ENCODE assay signal across 17 cellular contexts in the genomic region with DNA sequence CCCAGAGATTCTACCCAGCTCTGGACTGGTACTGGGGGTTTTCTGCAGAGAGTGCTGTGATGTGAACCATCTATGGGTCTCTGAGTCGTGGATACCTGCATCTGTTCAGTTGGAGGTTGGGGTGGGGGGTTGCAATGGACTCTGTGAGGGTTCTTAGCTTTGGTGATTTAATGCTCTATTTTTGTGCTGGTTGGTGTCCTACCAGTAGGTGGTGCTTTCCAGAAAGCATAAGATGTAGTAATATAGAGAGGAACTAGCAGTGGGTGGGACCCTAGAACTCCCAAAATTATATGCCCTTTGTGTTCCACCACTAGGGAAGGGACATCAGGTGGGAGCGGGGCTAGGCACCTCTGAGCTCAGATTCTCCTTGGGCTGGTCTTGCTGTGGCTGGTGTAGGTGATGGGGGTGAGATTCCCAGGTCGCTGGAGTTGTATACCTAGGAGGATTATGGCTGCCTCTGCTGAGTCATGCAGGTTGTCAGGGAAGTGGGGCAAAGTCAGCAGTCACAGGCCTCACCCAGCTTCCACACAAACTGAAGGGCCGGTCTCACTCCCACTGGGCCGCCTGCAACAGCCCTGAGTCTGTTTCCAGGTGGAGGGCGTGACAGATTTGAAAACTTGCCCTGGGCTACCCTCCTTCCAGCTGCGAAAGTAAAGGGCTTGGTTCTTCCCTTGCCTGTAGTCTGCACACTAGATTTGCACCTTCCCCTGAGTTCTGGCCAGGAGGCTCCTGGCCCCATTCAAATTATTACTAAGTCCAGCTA.
DNase-seq lines count a peak whose midpoint lies in the region; ATAC-seq and TF ChIP-seq lines count a peak whose summit lies in the region.
"Had no signal": no experiment of that assay in that cellular context is flagged by ENCODE, and none has a peak within 500 bp of the region (broad histone marks: within the 10 kb centered on the region; RNA-seq: fewer than 3 reads in every experiment).

No MANE protein-coding gene starts in this region.

- no peak overlapping the region for H2AK5ac ChIP-seq in IMR-90 (ENCODE audit: low read depth, low read length)

- no peak overlapping the region for H3K27ac Mint-ChIP-seq in MCF 10A (ENCODE audit: low read depth, unreplicated experiment)
- H3K27ac Mint-ChIP-seq: stimulated activated memory B cell treated with anti-CD40 and anti-IgM and Interleukin-4, amounts not matched to agents 10 μg/mL and 1 μg/mL and 100 μg/mL, for 72 hours had no signal

- no peak overlapping the region for H2BK15ac ChIP-seq in IMR-90 (ENCODE audit: low read depth, low read length)

- H3K4me3 ChIP-seq in IMR-90 (ENCODE audit: insufficient read depth, low read depth, low read length): no peak overlapping the region
- H3K4me3 ChIP-seq: heart right ventricle had no signal

- peak overlapping the region; percentile 21 for H2AFZ ChIP-seq in IMR-90 (replicated peaks; ENCODE audit: low read length, poor library complexity)

- POLR2A ChIA-PET in IMR-90 (lab: Charles Lee; ENCODE audit: unreplicated experiment): no interaction called here
- POLR2A ChIA-PET in MCF 10A (lab: Yijun Ruan, JAX): interaction anchor here (1.0 kb wide), 1 partner anchor 23 kb away, joined by 4 read pairs; no protein-coding TSS in a partner anchor

- H3K56ac ChIP-seq in IMR-90 (ENCODE audit: extremely low read depth, insufficient read depth, low read length): no peak overlapping the region

- in situ Hi-C loops in IMR-90 (cut with MboI; ENCODE audit: low sequenced_read_pairs) (no loop called here), SK-MEL-5 (cut with HindIII; ENCODE audit: low pct_unique_long_range_greater_than_20kb, low sequenced_read_pairs) (no loop called here)

- intact Hi-C loops in IMR-90 (cut with micrococcal nuclease): no loop called here
- intact Hi-C loops in MCF 10A (cut with micrococcal nuclease): no loop called here

- no peak overlapping the region for H3K4me2 ChIP-seq in IMR-90 (ENCODE audit: low read depth, low read length)

- no peaks in the 10 kb centered on the region for H4K20me1 ChIP-seq in IMR-90 (ENCODE audit: insufficient read depth, low read length)

- no peaks in the 10 kb centered on the region for H3K4me1 ChIP-seq in IMR-90 (ENCODE audit: control insufficient read depth, insufficient read depth, low read length)
- H3K4me1 ChIP-seq in foreskin keratinocyte: no peaks in the 10 kb centered on the region
- H3K4me1 ChIP-seq: heart right ventricle had no signal

- no peak overlapping the region for H2BK20ac ChIP-seq in IMR-90 (ENCODE audit: low read depth, low read length)

- H3K9ac ChIP-seq in IMR-90 (ENCODE audit: low read depth, low read length): no peak overlapping the region

- TF ChIP-seq RAD21 in IMR-90 (IDR thresholded peaks at IDR 0.05; ENCODE audit: low read length): no peak

- no peak for TF ChIP-seq POLR2A in IMR-90 (IDR thresholded peaks at IDR 0.05; ENCODE audit: low read depth, low read length)

- H2BK120ac ChIP-seq in IMR-90 (ENCODE audit: low read depth, low read length): no peak overlapping the region

- no TSS peak for BruUV-seq in IMR-90 (replicated peaks; lab: Mats Ljungman, UMichigan)
- BruUV-seq in MCF 10A (replicated peaks; lab: Mats Ljungman, UMichigan): no TSS peak

- H3K9me3 ChIP-seq in IMR-90 (ENCODE audit: control insufficient read depth, insufficient read depth, low read length): 0 out of 2 replicates have a peak, but pooled peaks cover 2% of the 10 kb centered on the region

- H3K9me1 ChIP-seq in IMR-90 (ENCODE audit: insufficient read depth, low read length): no peaks in the 10 kb centered on the region

- no peak for ATAC-seq in IMR-90 (ENCODE audit: low read depth)
- ATAC-seq in foreskin keratinocyte: peak; percentile 44
- no peak for ATAC-seq in HG02852 (IDR thresholded peaks at IDR 0.05; ENCODE audit: unreplicated experiment)
- no peak for ATAC-seq in GM21576 (IDR thresholded peaks at IDR 0.05; ENCODE audit: unreplicated experiment)
- ATAC-seq: heart right ventricle; right cardiac atrium; stimulated activated memory B cell treated with anti-CD40 and anti-IgM and Interleukin-4, amounts not matched to agents 10 μg/mL and 1 μg/mL and 100 μg/mL, for 72 hours had no signal

- no CpG with 5 or more reads among the region's 7 CpGs for WGBS in IMR-90 (ENCODE audit: extremely low coverage in 2 of 2, insufficient read length in 1 of 2), 2 experiments

- H3K4me1 Mint-ChIP-seq in MCF 10A (ENCODE audit: insufficient read depth, unreplicated experiment): no peaks in the 10 kb centered on the region
- H3K4me1 Mint-ChIP-seq: stimulated activated memory B cell treated with anti-CD40 and anti-IgM and Interleukin-4, amounts not matched to agents 10 μg/mL and 1 μg/mL and 100 μg/mL, for 72 hours had no signal

- no peak overlapping the region for H3K4ac ChIP-seq in IMR-90 (ENCODE audit: low read depth, low read length)

- no peak overlapping the region for H4K5ac ChIP-seq in IMR-90 (ENCODE audit: low read depth, low read length)

- DNase-seq in IMR-90: no peak
- peak; percentile 45 for DNase-seq in SK-MEL-5 (ENCODE audit: low read depth, low spot score)
- DNase-seq in foreskin keratinocyte: no peak
- DNase-seq in MCF 10A (ENCODE audit: unreplicated experiment): no peak
- no peak for DNase-seq in HK-2 (ENCODE audit: unreplicated experiment)
- DNase-seq: activated CD4-positive, alpha-beta T cell treated with anti-CD3 and anti-CD28 coated beads, Interleukin-2, amount 50 U/mL, for 48 hours; activated naive CD4-positive, alpha-beta T cell; effector memory CD4-positive, alpha-beta T cell; heart right ventricle; NCI-H1092; NCI-H2029; NCI-H446; right cardiac atrium had no signal

- H3K36me3 Mint-ChIP-seq in MCF 10A (ENCODE audit: insufficient read depth, unreplicated experiment): no peaks in the 10 kb centered on the region
- H3K36me3 Mint-ChIP-seq: stimulated activated memory B cell treated with anti-CD40 and anti-IgM and Interleukin-4, amounts not matched to agents 10 μg/mL and 1 μg/mL and 100 μg/mL, for 72 hours had no signal

- no peaks in the 10 kb centered on the region for H3K27me3 Mint-ChIP-seq in MCF 10A (ENCODE audit: insufficient read depth, unreplicated experiment)
- H3K27me3 Mint-ChIP-seq: stimulated activated memory B cell treated with anti-CD40 and anti-IgM and Interleukin-4, amounts not matched to agents 10 μg/mL and 1 μg/mL and 100 μg/mL, for 72 hours had no signal

- H3K36me3 ChIP-seq in IMR-90 (ENCODE audit: control insufficient read depth, insufficient read depth, low read length): no peaks in the 10 kb centered on the region
- H3K36me3 ChIP-seq: heart right ventricle had no signal

- H3K18ac ChIP-seq in IMR-90 (ENCODE audit: low read depth, low read length): no peak overlapping the region

- H3K79me1 ChIP-seq in IMR-90 (ENCODE audit: low read depth in 1 of 2, low read length in 2 of 2): no peaks in the 10 kb centered on the region

- no peak overlapping the region for H2AK9ac ChIP-seq in IMR-90 (replicated peaks; ENCODE audit: low read depth, low read length, poor library complexity)

- H4K91ac ChIP-seq in IMR-90 (ENCODE audit: insufficient read depth, low read depth, low read length): no peak overlapping the region

- no peak overlapping the region for H3K4me3 Mint-ChIP-seq in MCF 10A (ENCODE audit: unreplicated experiment)
- H3K4me3 Mint-ChIP-seq: stimulated activated memory B cell treated with anti-CD40 and anti-IgM and Interleukin-4, amounts not matched to agents 10 μg/mL and 1 μg/mL and 100 μg/mL, for 72 hours had no signal

- H3K27ac ChIP-seq in C4-2B (no peak overlapping the region), IMR-90 (ENCODE audit: insufficient read depth, low read length) (no peak overlapping the region), foreskin keratinocyte (no peak overlapping the region)
- H3K27ac ChIP-seq: heart right ventricle had no signal

- H3K27me3 ChIP-seq in IMR-90 (ENCODE audit: control insufficient read depth, insufficient read depth, low read length) (no peaks in the 10 kb centered on the region), foreskin keratinocyte (no peaks in the 10 kb centered on the region)
- H3K27me3 ChIP-seq: heart right ventricle had no signal

- TF ChIP-seq CTCF in C4-2B (conservative IDR thresholded peaks at IDR 0.05): peak; percentile 31
- TF ChIP-seq CTCF in IMR-90 (conservative IDR thresholded peaks at IDR 0.05; ENCODE audit: low read depth, low read length): no peak
- peak; percentile 26 for TF ChIP-seq CTCF in foreskin keratinocyte (conservative IDR thresholded peaks at IDR 0.05)
- no peak for TF ChIP-seq CTCF in MCF 10A (IDR thresholded peaks at IDR 0.05; ENCODE audit: unreplicated experiment)

- no peak overlapping the region for H3K23ac ChIP-seq in IMR-90 (ENCODE audit: low read depth, low read length)

- dilution Hi-C loops in IMR-90 (cut with HindIII; ENCODE audit: low sequenced_read_pairs, unreplicated experiment): no loop called here

- H3K14ac ChIP-seq in IMR-90 (replicated peaks; ENCODE audit: low read depth, low read length): no peak overlapping the region

- no peaks in the 10 kb centered on the region for H3K9me3 Mint-ChIP-seq in MCF 10A (ENCODE audit: unreplicated experiment)

- no peak overlapping the region for H4K8ac ChIP-seq in IMR-90 (ENCODE audit: low read depth in 2 of 2, low read length in 2 of 2)

- no peak overlapping the region for H2BK5ac ChIP-seq in IMR-90 (ENCODE audit: low read depth, low read length, poor library complexity, severe bottlenecking)

- CTCF ChIA-PET in IMR-90 (lab: Yijun Ruan, JAX): no interaction called here
- CTCF ChIA-PET in MCF 10A (lab: Yijun Ruan, JAX): interaction anchor here (0.5 kb wide), 1 partner anchor 230 kb away, joined by 3 read pairs; no protein-coding TSS in a partner anchor

TF ChIP-seq in IMR-90, 13 proteins besides CTCF, POLR2A, EP300 and RAD21 (continues in another document):
- TF ChIP-seq FOS (IDR thresholded peaks at IDR 0.05; ENCODE audit: low read depth, low read length) (no peak), SMC3 (IDR thresholded peaks at IDR 0.05; ENCODE audit: low read depth, low read length) (no peak), MAFK (IDR thresholded peaks at IDR 0.05; ENCODE audit: low read depth, low read length) (no peak), CHD1 (IDR thresholded peaks at IDR 0.05; ENCODE audit: low read depth, low read length) (no peak), MAZ (IDR thresholded peaks at IDR 0.05; ENCODE audit: borderline replicate concordance, low read depth, low read length) (no peak)
- TF ChIP-seq, protein P1, sequence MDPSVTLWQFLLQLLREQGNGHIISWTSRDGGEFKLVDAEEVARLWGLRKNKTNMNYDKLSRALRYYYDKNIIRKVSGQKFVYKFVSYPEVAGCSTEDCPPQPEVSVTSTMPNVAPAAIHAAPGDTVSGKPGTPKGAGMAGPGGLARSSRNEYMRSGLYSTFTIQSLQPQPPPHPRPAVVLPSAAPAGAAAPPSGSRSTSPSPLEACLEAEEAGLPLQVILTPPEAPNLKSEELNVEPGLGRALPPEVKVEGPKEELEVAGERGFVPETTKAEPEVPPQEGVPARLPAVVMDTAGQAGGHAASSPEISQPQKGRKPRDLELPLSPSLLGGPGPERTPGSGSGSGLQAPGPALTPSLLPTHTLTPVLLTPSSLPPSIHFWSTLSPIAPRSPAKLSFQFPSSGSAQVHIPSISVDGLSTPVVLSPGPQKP (IDR thresholded peaks at IDR 0.05; ENCODE audit: borderline replicate concordance, low read depth, low read length): no peak

Comparison
In these comparisons a context has a peak if more than half of its experiments do, and no peak if none do; other contexts are left out.
1. CTCF ChIP-seq: peak in C4-2B (single experiment) and foreskin keratinocyte (single experiment); none in IMR-90 (single experiment) and MCF 10A (single experiment).